1 cellular context compared by ENCODE assay signal in genomic region chr18:48105317-48105716, GRCh38.
TF ChIP-seq lines count a peak whose summit lies in the region.

No MANE protein-coding gene starts in this region.

TF ChIP-seq in HCT116, 20 proteins besides CTCF, POLR2A, EP300 and RAD21 (continued from another document):
- no peak for TF ChIP-seq REST (IDR thresholded peaks at IDR 0.05; ENCODE audit: low read depth)
- TF ChIP-seq ATF3 (IDR thresholded peaks at IDR 0.05): no peak
- TF ChIP-seq CEBPB (IDR thresholded peaks at IDR 0.05; ENCODE audit: low read depth): no peak
- TF ChIP-seq ELF1 (IDR thresholded peaks at IDR 0.05; ENCODE audit: borderline replicate concordance, low read depth): no peak
- no peak for TF ChIP-seq SP1 (IDR thresholded peaks at IDR 0.05; ENCODE audit: low read depth)
- TF ChIP-seq TCF7L2 (IDR thresholded peaks at IDR 0.05; ENCODE audit: borderline replicate concordance, extremely low read depth, insufficient read depth, insufficient read length): no peak
- TF ChIP-seq SRF (IDR thresholded peaks at IDR 0.05; ENCODE audit: low read depth): no peak
- no peak for TF ChIP-seq YY1 (IDR thresholded peaks at IDR 0.05; ENCODE audit: extremely low read depth, insufficient replicate concordance, low read depth, low read length)
- TF ChIP-seq EZH2phosphoT487 (IDR thresholded peaks at IDR 0.05; ENCODE audit: borderline replicate concordance): no peak
- TF ChIP-seq POLR2AphosphoS5 (IDR thresholded peaks at IDR 0.05; ENCODE audit: low read depth, low read length): no peak
- no peak for TF ChIP-seq CBX3 (IDR thresholded peaks at IDR 0.05; ENCODE audit: low read depth)
- no peak for TF ChIP-seq EZH2 (IDR thresholded peaks at IDR 0.05)
